In the genomic region with DNA sequence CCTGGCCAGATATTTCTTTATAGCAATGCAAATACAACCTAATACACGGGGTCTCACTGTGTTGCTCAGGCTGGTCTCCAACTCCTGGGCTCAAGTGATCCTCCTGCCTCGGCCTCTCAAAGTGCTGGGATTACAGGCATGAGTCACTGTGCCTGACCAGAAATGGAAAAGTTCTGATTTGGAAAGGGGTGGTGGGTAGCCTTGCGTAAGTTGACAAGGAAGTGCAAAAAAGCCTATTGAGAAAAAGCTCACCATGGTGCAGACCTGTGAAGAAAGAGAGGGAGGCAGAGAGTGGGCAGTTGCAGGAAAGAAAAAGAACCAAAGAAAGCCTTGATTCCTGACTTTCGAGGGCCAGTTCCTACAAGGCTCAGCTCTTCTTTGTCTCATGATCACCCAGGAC, we compare ENCODE assay signal across 21 cellular contexts.
"Had no signal": no experiment of that assay in that cellular context is flagged by ENCODE, and none has a peak within 500 bp of the region (broad histone marks: within the 10 kb centered on the region; RNA-seq: fewer than 3 reads in every experiment).

No MANE protein-coding gene starts in this region.

- H3K4me1 ChIP-seq: esophagus muscularis mucosa, left ventricle myocardium inferior, prostate gland had no signal

- H3K27me3 ChIP-seq: esophagus muscularis mucosa, ovary had no signal

- H3K9me3 Mint-ChIP-seq: activated naive CD4-positive, alpha-beta T cell treated with anti-CD3 and anti-CD28 coated beads, Interleukin-2, amount 50 U/mL, for 24 hours; brain; natural killer cell treated with Interleukin-12 subunit alpha and Interleukin-12 subunit beta and Interleukin-15 and Interleukin-18, amount 100 ng/mL, for 72 hours had no signal

- H3K27ac Mint-ChIP-seq: activated naive CD4-positive, alpha-beta T cell treated with anti-CD3 and anti-CD28 coated beads, Interleukin-2, amount 50 U/mL, for 24 hours; brain; natural killer cell treated with Interleukin-12 subunit alpha and Interleukin-12 subunit beta and Interleukin-15 and Interleukin-18, amount 100 ng/mL, for 72 hours; WTC11 had no signal

- ATAC-seq: natural killer cell treated with Interleukin-12 subunit alpha and Interleukin-12 subunit beta and Interleukin-15 and Interleukin-18, amount 100 ng/mL, for 72 hours; stimulated activated naive CD8-positive, alpha-beta T cell treated with anti-CD3 and anti-CD28 coated beads, Interleukin-15, Interleukin-2, amounts not matched to agents 100 U/mL and 50 U/mL, for 24 hours; WTC11 had no signal

- H3K36me3 ChIP-seq: esophagus muscularis mucosa, left ventricle myocardium inferior, ovary, prostate gland had no signal

- H3K9me3 ChIP-seq: esophagus muscularis mucosa, left ventricle myocardium inferior, ovary, prostate gland had no signal

- H3K36me3 Mint-ChIP-seq: brain; natural killer cell treated with Interleukin-12 subunit alpha and Interleukin-12 subunit beta and Interleukin-15 and Interleukin-18, amount 100 ng/mL, for 72 hours; WTC11 had no signal

- DNase-seq: activated gamma-delta T cell treated with Interleukin-2 at 50 U/mL for 16 hours; activated T-cell treated with anti-CD3 and anti-CD28 coated beads, Interleukin-2, amount 50 U/mL, for 1 hour; aorta; central memory CD4-positive, alpha-beta T cell; dermis blood vessel endothelial cell; effector CD8-positive, alpha-beta T cell; glutamatergic neuron; hippocampal formation; left ventricle myocardium inferior; mammary epithelial cell; midbrain; ovary; stimulated activated CD4-positive, alpha-beta T cell treated with anti-CD3 and anti-CD28 coated beads, Interleukin-4, amount 100 ng/mL, for 24 hours; stimulated activated naive CD8-positive, alpha-beta T cell treated with anti-CD3 and anti-CD28 coated beads, Interleukin-15, Interleukin-2, amounts not matched to agents 100 U/mL and 50 U/mL, for 24 hours; T-helper 9 cell had no signal

- H3K4me3 ChIP-seq: esophagus muscularis mucosa, left ventricle myocardium inferior, ovary, prostate gland had no signal

- H3K4me3 Mint-ChIP-seq: activated naive CD4-positive, alpha-beta T cell treated with anti-CD3 and anti-CD28 coated beads, Interleukin-2, amount 50 U/mL, for 24 hours; brain; natural killer cell treated with Interleukin-12 subunit alpha and Interleukin-12 subunit beta and Interleukin-15 and Interleukin-18, amount 100 ng/mL, for 72 hours; WTC11 had no signal

- H3K27ac ChIP-seq: esophagus muscularis mucosa, left ventricle myocardium inferior, ovary, prostate gland had no signal

- H3K4me1 Mint-ChIP-seq: brain, WTC11 had no signal

- H3K27me3 Mint-ChIP-seq: activated naive CD4-positive, alpha-beta T cell treated with anti-CD3 and anti-CD28 coated beads, Interleukin-2, amount 50 U/mL, for 24 hours; natural killer cell treated with Interleukin-12 subunit alpha and Interleukin-12 subunit beta and Interleukin-15 and Interleukin-18, amount 100 ng/mL, for 72 hours had no signal
